Comparison of ENCODE assay signal across 8 cellular contexts in the genomic region with DNA sequence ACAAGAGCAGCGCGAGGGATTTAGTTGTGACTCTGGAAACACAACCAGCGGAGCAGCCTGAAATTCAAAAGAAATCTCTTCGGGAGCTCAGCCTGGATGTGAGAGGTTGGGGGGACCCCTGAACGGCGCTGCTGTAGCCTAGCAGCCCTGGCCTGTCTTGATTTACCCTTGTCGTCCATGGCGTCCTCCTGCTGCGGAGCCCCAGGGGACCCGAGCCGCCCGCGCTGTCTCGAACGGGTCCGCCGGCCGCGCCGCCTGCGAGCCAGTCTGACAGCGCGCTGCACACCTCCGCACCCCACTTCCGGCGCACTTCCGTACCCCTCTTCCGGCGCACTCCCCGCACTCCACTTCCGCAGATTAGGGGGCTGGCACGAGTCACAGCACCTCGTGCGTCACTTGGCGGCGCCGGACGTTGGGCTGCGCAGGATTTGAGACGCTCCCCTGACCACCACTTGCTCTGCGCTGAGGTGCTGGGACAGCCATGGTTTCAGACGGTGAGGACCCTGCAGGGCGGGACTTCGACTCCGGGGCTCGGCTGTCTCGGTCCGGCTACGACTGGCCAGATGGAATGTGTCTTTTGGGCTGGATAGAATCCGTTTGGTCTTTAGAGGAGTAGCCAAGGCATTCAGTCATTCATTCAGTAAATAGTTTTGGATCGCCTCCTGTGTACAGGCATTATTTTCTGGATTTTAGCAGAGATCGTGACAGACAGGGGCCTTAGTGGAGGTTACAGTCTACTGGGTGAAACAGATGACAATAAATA. TPM values are rescaled to one million over a fixed set of nuclear protein-coding genes. Genes with fewer than 3 reads are reported as not detected.
DNase-seq lines count a peak whose midpoint lies in the region; ATAC-seq and TF ChIP-seq lines count a peak whose summit lies in the region.

A gene (minus strand): TSS at position 308 of the 763 bp plus-strand sequence. CDS start 129 bp downstream, at position 179.
A gene (plus strand): TSS at position 451 of the 763 bp plus-strand sequence. CDS start 31 bp downstream, at position 482.

- DNase-seq in NCI-H1694 treated with DMSO at 0.1 percent for 48 hours (lab: John Stamatoyannopoulos, UW) (peak; percentile 93), T-helper 17 cell (peak; percentile 90 to 92 (median 90)), amygdala (lab: John Stamatoyannopoulos, UW) (peak; percentile 66 to 98 (median 93)), left ventricle myocardium inferior (peak; percentile 96), prostate gland (ENCODE audit: low spot score) (peak; percentile 94)

- intact Hi-C loops in left ventricle myocardium inferior (cut with micrococcal nuclease), result no loop called here
- intact Hi-C loops in prostate gland (cut with DNase I), result no loop called here

- H3K4me3 Mint-ChIP-seq in T-helper 17 cell, result peak within 1 kb of the TSS; percentile 95

- H3K36me3 ChIP-seq in left ventricle myocardium inferior, result peaks cover 36% of the 10 kb centered on the region
- no peaks in the 10 kb centered on the region for H3K36me3 ChIP-seq in prostate gland
- H3K36me3 ChIP-seq in urinary bladder (ENCODE audit: insufficient read depth), result no peaks in the 10 kb centered on the region

- H3K4me1 Mint-ChIP-seq in T-helper 17 cell, result peaks cover 28% of the 10 kb centered on the region

- H3K27me3 Mint-ChIP-seq in T-helper 17 cell, result no peaks in the 10 kb centered on the region

- TF ChIP-seq POLR2A in GM15510 (IDR thresholded peaks at IDR 0.05; ENCODE audit: borderline replicate concordance, extremely low read depth, insufficient read length), result peak; percentile 96
- peak; percentile 38 for TF ChIP-seq POLR2A in prostate gland (IDR thresholded peaks at IDR 0.05)

- H3K27ac ChIP-seq in left ventricle myocardium inferior (replicated peaks), result peak within 1 kb of the TSS; percentile 84
- H3K27ac ChIP-seq in prostate gland, result peak within 1 kb of the TSS; percentile 67 to 70
- peak within 1 kb of the TSS; percentile 59 for H3K27ac ChIP-seq in urinary bladder (ENCODE audit: low read depth)

- H3K27ac Mint-ChIP-seq in T-helper 17 cell, result peak within 1 kb of the TSS; percentile 99

- TF ChIP-seq CTCF in left ventricle myocardium inferior (IDR thresholded peaks at IDR 0.05; ENCODE audit: borderline replicate concordance) (no peak), prostate gland (IDR thresholded peaks at IDR 0.05) (peak in 1 of 4 experiments; percentile 21)

- H3K4me1 ChIP-seq in left ventricle myocardium inferior, result peaks cover 23% of the 10 kb centered on the region
- H3K4me1 ChIP-seq in prostate gland (replicated peaks), result peaks cover 4% of the 10 kb centered on the region
- H3K4me1 ChIP-seq in urinary bladder (ENCODE audit: insufficient read depth), result no peaks in the 10 kb centered on the region

- H3K4me3 ChIP-seq in left ventricle myocardium inferior, result peak within 1 kb of the TSS; percentile 89
- H3K4me3 ChIP-seq in prostate gland, result peak within 1 kb of the TSS; percentile 65 to 90
- peak within 1 kb of the TSS; percentile 94 for H3K4me3 ChIP-seq in urinary bladder (ENCODE audit: low read depth, low read length)

- WGBS in prostate gland, result under 1% methylated on average over 51 of the region's 52 CpGs
- WGBS in urinary bladder, result under 1% methylated on average over 52 of the region's 52 CpGs

- H3K9me3 ChIP-seq in T-helper 17 cell (ENCODE audit: control insufficient read depth, low read length, poor library complexity, severe bottlenecking) (no peaks in the 10 kb centered on the region), left ventricle myocardium inferior (replicated peaks) (no peaks in the 10 kb centered on the region), prostate gland (no peaks in the 10 kb centered on the region)

- H3K27me3 ChIP-seq in left ventricle myocardium inferior (ENCODE audit: low read depth), result no peaks in the 10 kb centered on the region
- H3K27me3 ChIP-seq in prostate gland (replicated peaks; ENCODE audit: insufficient read depth), result no peaks in the 10 kb centered on the region

- H3K36me3 Mint-ChIP-seq in T-helper 17 cell (ENCODE audit: low read depth), result peaks cover 6% of the 10 kb centered on the region

- ATAC-seq in HG02885 (IDR thresholded peaks at IDR 0.05; ENCODE audit: poor library complexity, unreplicated experiment) (peak; percentile 95), T-helper 17 cell (peak; percentile 94)

RNA-seq across cellular contexts. Expression of the first gene that starts in this region (rescaled TPM):
- total RNA-seq in T-helper 17 cell (10 to 100 TPM; 43.0 to 45.6 TPM), left ventricle myocardium inferior (27.9 TPM), prostate gland (100 to 1,000 TPM in 1 of 2 donors, 10 to 100 TPM in 1; 98.7 to 122 TPM), urinary bladder (26.7 TPM)
- 42.1 TPM for polyA plus RNA-seq in urinary bladder

RNA-seq across cellular contexts. Expression of the second gene that starts in this region (rescaled TPM):
- total RNA-seq in T-helper 17 cell, result 10 to 100 TPM; 14.6 to 17.1 TPM
- 13.9 TPM for total RNA-seq in left ventricle myocardium inferior
- 10 to 100 TPM; 28.0 to 50.1 TPM for total RNA-seq in prostate gland
- total RNA-seq in urinary bladder, result 37.3 TPM
- 14.7 TPM for polyA plus RNA-seq in urinary bladder

Comparison
In these comparisons a context has a peak if more than half of its experiments do, and no peak if none do; other contexts are left out.
1. Peak in every context shown above with its lines: DNase-seq, ATAC-seq, H3K4me3 ChIP-seq and H3K27ac ChIP-seq.